17 cellular contexts compared by ENCODE assay signal in genomic region chr7:76369011-76369410, GRCh38. TPM values are rescaled to one million over a fixed set of nuclear protein-coding genes. Genes with fewer than 3 reads are reported as not detected.
DNase-seq lines count a peak whose midpoint lies in the region; ATAC-seq, FAIRE-seq and TF ChIP-seq lines count a peak whose summit lies in the region.
"Had no signal": no experiment of that assay in that cellular context is flagged by ENCODE, and none has a peak within 500 bp of the region (broad histone marks: within the 10 kb centered on the region; RNA-seq: fewer than 3 reads in every experiment).

No MANE protein-coding gene starts in this region.

- ATAC-seq in K562 (no peak), HG02588 (IDR thresholded peaks at IDR 0.05; ENCODE audit: unreplicated experiment) (no peak), HG02970 (IDR thresholded peaks at IDR 0.05; ENCODE audit: low FRiP score, unreplicated experiment) (no peak), GM21526 (IDR thresholded peaks at IDR 0.05; ENCODE audit: low FRiP score, unreplicated experiment) (no peak)
- ATAC-seq: CD8-positive, alpha-beta T cell had no signal

- no peak for TF ChIP-seq EP300 in K562 (IDR thresholded peaks at IDR 0.05; ENCODE audit: low read length)

- H3K36me3 ChIP-seq in HEK293 (ENCODE audit: control insufficient read depth in 2 of 2, insufficient read depth in 1 of 2, low read length in 2 of 2): no peaks in the 10 kb centered on the region
- H3K36me3 ChIP-seq in K562 (ENCODE audit: control insufficient read depth, insufficient read depth, low read length): no peaks in the 10 kb centered on the region
- no peaks in the 10 kb centered on the region for H3K36me3 ChIP-seq in keratinocyte (ENCODE audit: control insufficient read depth in 2 of 2, extremely low read depth in 1 of 2, insufficient read depth in 2 of 2, low read length in 2 of 2)
- H3K36me3 ChIP-seq: SJSA1 had no signal

- no peak for DNase-seq in K562 (ENCODE audit: extremely low read depth in 1 of 4, low spot score in 3 of 4)
- DNase-seq in keratinocyte (ENCODE audit: low read depth, low spot score): no peak
- DNase-seq in posterior vena cava (ENCODE audit: low spot score): peak; percentile 70
- DNase-seq: CD8-positive, alpha-beta T cell; HCEC 1CT; KG1; MM.1S; NCI-H1105 treated with DMSO at 0.1 percent for 48 hours; NCI-H187 treated with DMSO at 0.1 percent for 48 hours; NCI-H446; NCI-H774; RPMI8226 had no signal

- no peaks in the 10 kb centered on the region for H4K20me1 ChIP-seq in K562 (replicated peaks; ENCODE audit: control insufficient read depth, insufficient read depth, low read length)
- no peaks in the 10 kb centered on the region for H4K20me1 ChIP-seq in keratinocyte (ENCODE audit: control insufficient read depth, extremely low read depth, insufficient read depth, low read length)

- POLR2A ChIA-PET in HEK293 (lab: Yijun Ruan, JAX) (no interaction called here), K562 (lab: Yijun Ruan, JAX) (interaction anchor here (0.8 to 5.2 kb wide), 4 partner anchors 9 to 19 kb away, joined by 3 to 24 read pairs (median 6); partner anchors contain the start of gene YWHAG)

- no TSS peak for BruUV-seq in K562 (replicated peaks; lab: Mats Ljungman, UMichigan)

- H3K4me3 ChIP-seq in HEK293 (ENCODE audit: low read depth, low read length) (no peak overlapping the region), K562 (no peak overlapping the region), keratinocyte (ENCODE audit: control insufficient read depth in 2 of 3, extremely low read depth in 1 of 3, insufficient read depth in 2 of 3, low read depth in 1 of 3, low read length in 3 of 3) (no peak overlapping the region)
- H3K4me3 ChIP-seq: SJSA1 had no signal

- H3K27me3 ChIP-seq in K562 (ENCODE audit: control insufficient read depth in 2 of 2, insufficient read depth in 2 of 2, low read length in 2 of 2) (no peaks in the 10 kb centered on the region), keratinocyte (ENCODE audit: control insufficient read depth, extremely low read depth, insufficient read depth, low read length) (no peaks in the 10 kb centered on the region)
- H3K27me3 ChIP-seq: SJSA1 had no signal

- CTCF ChIA-PET in HEK293 (lab: Yijun Ruan, JAX) (interaction anchor here (0.6 kb wide), 1 partner anchor 877 kb away, joined by 3 read pairs; no protein-coding TSS in a partner anchor), K562 (lab: Yijun Ruan, JAX; ENCODE audit: low intra/inter-chr PET ratio) (no interaction called here)

- TF ChIP-seq POLR2A in K562 (conservative IDR thresholded peaks at IDR 0.05): no peak

- H3K27ac ChIP-seq in HEK293 (ENCODE audit: extremely low read depth, low read depth, low read length): no peak overlapping the region
- no peak overlapping the region for H3K27ac ChIP-seq in K562 (ENCODE audit: extremely low read depth, low read depth, low read length)
- H3K27ac ChIP-seq in keratinocyte (ENCODE audit: control insufficient read depth, insufficient read depth, low read length): no peak overlapping the region
- H3K27ac ChIP-seq: SJSA1 had no signal

- TF ChIP-seq CTCF in HEK293 (tag by site-specific recombination; IDR thresholded peaks at IDR 0.05): no peak
- no peak for TF ChIP-seq CTCF in K562 (IDR thresholded peaks at IDR 0.05 in 2 of 3, conservative IDR thresholded peaks at IDR 0.05 in 1 of 3; ENCODE audit: insufficient read depth in 2 of 3, low read depth in 1 of 3, low read length in 3 of 3)
- TF ChIP-seq CTCF in keratinocyte (optimal IDR thresholded peaks at IDR 0.05 in 1 of 3, IDR thresholded peaks at IDR 0.05 in 1 of 3, conservative IDR thresholded peaks at IDR 0.05 in 1 of 3; ENCODE audit: extremely low read depth in 1 of 3, insufficient read depth in 2 of 3, low read length in 3 of 3): no peak

- TF ChIP-seq RAD21 in K562 (CRISPR knock-in tag; conservative IDR thresholded peaks at IDR 0.05 in 1 of 2, IDR thresholded peaks at IDR 0.05 in 1 of 2): no peak

- dilution Hi-C loops in keratinocyte (cut with MboI; ENCODE audit: extremely low pct_ligation_motif_present, low sequenced_read_pairs): no loop called here

- no peak overlapping the region for H3K4me2 ChIP-seq in K562 (ENCODE audit: insufficient read depth, low read length)
- H3K4me2 ChIP-seq in keratinocyte (ENCODE audit: control insufficient read depth, extremely low read depth, insufficient read depth, low read depth, low read length): no peak overlapping the region

- H2AFZ ChIP-seq in K562 (ENCODE audit: low read depth, low read length): peak overlapping the region; percentile 75
- H2AFZ ChIP-seq in keratinocyte (ENCODE audit: control insufficient read depth, low read length): peak overlapping the region; percentile 20

- in situ Hi-C loops in K562 (cut with MboI): no loop called here

- H3K9me1 ChIP-seq in K562 (ENCODE audit: control insufficient read depth, insufficient read depth, low read length): no peaks in the 10 kb centered on the region
- no peaks in the 10 kb centered on the region for H3K9me1 ChIP-seq in keratinocyte (ENCODE audit: control insufficient read depth, extremely low read depth, insufficient read depth, low read length)

- H3K4me1 ChIP-seq in HEK293 (ENCODE audit: control insufficient read depth, insufficient read depth, low read length) (peaks cover 5% of the 10 kb centered on the region; the same call in 1 of the 2 replicates), K562 (replicated peaks in 1 of 2; ENCODE audit: control insufficient read depth in 2 of 2, insufficient read depth in 2 of 2, low read length in 2 of 2) (peaks cover 48 to 58% of the 10 kb centered on the region in 2 experiments), keratinocyte (ENCODE audit: control insufficient read depth, extremely low read depth, insufficient read depth, low read length) (peaks cover 32% of the 10 kb centered on the region)

- no peak for FAIRE-seq in K562 (lab: Jason Lieb, UNC)
- FAIRE-seq in keratinocyte (lab: Jason Lieb, UNC): no peak

- H3K79me2 ChIP-seq in K562 (ENCODE audit: control insufficient read depth, insufficient read depth, low read length): 0 out of 3 replicates have a peak, but pooled peaks cover 2% of the 10 kb centered on the region
- H3K79me2 ChIP-seq in keratinocyte (ENCODE audit: control insufficient read depth, insufficient read depth, low read length): no peaks in the 10 kb centered on the region

- H3K9me3 ChIP-seq in HEK293 (ENCODE audit: control insufficient read depth, insufficient read depth, low read depth, low read length): no peaks in the 10 kb centered on the region
- H3K9me3 ChIP-seq in K562 (replicated peaks; ENCODE audit: control insufficient read depth, insufficient read depth, low read depth, low read length): no peaks in the 10 kb centered on the region
- H3K9me3 ChIP-seq in keratinocyte (ENCODE audit: control insufficient read depth, low read depth, low read length): no peaks in the 10 kb centered on the region
- H3K9me3 ChIP-seq: SJSA1 had no signal

- intact Hi-C loops in K562 (cut with micrococcal nuclease): no loop called here
- intact Hi-C loops in posterior vena cava (cut with DNase I): no loop called here

- 48% methylated on average over 6 of the region's 6 CpGs for WGBS in K562 (ENCODE audit: insufficient coverage, low coverage, missing lambda C conversion rate)

- H3K9ac ChIP-seq in K562 (ENCODE audit: insufficient read depth in 1 of 2, low read depth in 2 of 2, low read length in 2 of 2) (peak overlapping the region in 1 of 2 experiments; percentile 81; a peak in 2 of 4 replicates), keratinocyte (ENCODE audit: control insufficient read depth, extremely low read depth, insufficient read depth, low read length) (no peak overlapping the region)

RNA-seq across cellular contexts. Expression of gene YWHAG, which starts 10.2 kb away (rescaled TPM):
- 60.5 and 71.2 TPM in 2 replicates for total RNA-seq in K562 (2011; cell fraction: chromatin; rRNA removed; ENCODE audit: low replicate concordance)
- total RNA-seq in K562 (2011; cell fraction: nucleolus; rRNA removed): 39.9 and 41.7 TPM in 2 replicates
- 59.5 and 77.9 TPM in 2 replicates for total RNA-seq in K562 (2011; cell fraction: nucleoplasm; rRNA removed)
- total RNA-seq in K562 (2014; rRNA removed) (50.3 and 53.2 TPM in 2 replicates), K562 (2014; rRNA removed; fragmentation: Illumina TruSeq; extraction: Trizol) (144 and 155 TPM in 2 replicates), K562 (2015; rRNA removed; fragmentation: Illumina TruSeq; extraction: Trizol) (135 and 136 TPM in 2 replicates), K562 (2021) (238 and 246 TPM in 2 replicates), posterior vena cava (100 to 1,000 TPM; 114 to 134 TPM)
- polyA plus RNA-seq in K562 (2011; rRNA removed) (67.6 and 94.5 TPM in 2 replicates), K562 (2014; fragmentation: Illumina TruSeq; extraction: Trizol) (200 and 204 TPM in 2 replicates), K562 (2014; fragmentation: Nextera tagmentation; extraction: Ambion mirVana) (10 to 100 TPM; 30.4 to 37.6 TPM), K562 (2014; rRNA removed) (74.9 and 83.6 TPM in 2 replicates), keratinocyte (88.1 to 130 TPM (median 116 TPM) in 3 replicates)
- 43.4 and 52.2 TPM in 2 replicates for polyA plus RNA-seq in K562 (2011; cell fraction: cytosol; rRNA removed)
- 30.1 and 40.2 TPM in 2 replicates for polyA plus RNA-seq in K562 (2011; cell fraction: nucleus; rRNA removed)
- polyA plus RNA-seq in K562 (2012): 142 and 212 TPM in 2 replicates
- polyA minus RNA-seq in K562 (2011; rRNA and poly(A)+ RNA removed): 142 and 187 TPM in 2 replicates
- 110 and 154 TPM in 2 replicates for polyA minus RNA-seq in K562 (2011; cell fraction: cytosol; rRNA and poly(A)+ RNA removed)
- 23.0 and 31.1 TPM in 2 replicates for polyA minus RNA-seq in K562 (2011; cell fraction: nucleus; rRNA and poly(A)+ RNA removed)
- polyA plus RNA-seq in keratinocyte (2011; ENCODE audit: low read depth): 55.4 TPM
- polyA plus RNA-seq in keratinocyte (2011; cell fraction: cytosol; rRNA removed): 122 and 131 TPM in 2 replicates
- 139 and 153 TPM in 2 replicates for polyA plus RNA-seq in keratinocyte (2011; cell fraction: nucleus; rRNA removed)
- 142 and 228 TPM in 2 replicates for polyA plus RNA-seq in keratinocyte (2012; ENCODE audit: low replicate concordance)
- 96.6 to 165 TPM (median 132 TPM) in 3 replicates for polyA minus RNA-seq in keratinocyte
- 173 TPM for polyA minus RNA-seq in keratinocyte (2011; cell fraction: cytosol; rRNA and poly(A)+ RNA removed)
- 96.8 and 151 TPM in 2 replicates for polyA minus RNA-seq in keratinocyte (2011; cell fraction: nucleus; rRNA and poly(A)+ RNA removed)

RNA-seq across cellular contexts. Expression of gene SSC4D, which starts 40.5 kb away (rescaled TPM):
- 0.74 and 1.7 TPM in 2 replicates for total RNA-seq in K562 (2011; cell fraction: chromatin; rRNA removed; ENCODE audit: low replicate concordance)
- total RNA-seq in K562 (2011; cell fraction: nucleolus; rRNA removed): 2.6 and 3.0 TPM in 2 replicates
- total RNA-seq in K562 (2011; cell fraction: nucleoplasm; rRNA removed): 1.2 TPM in 2 replicates
- total RNA-seq in K562 (2014; rRNA removed): 0.41 and 0.49 TPM in 2 replicates
- 0.19 and 0.65 TPM in 2 replicates for total RNA-seq in K562 (2014; rRNA removed; fragmentation: Illumina TruSeq; extraction: Trizol)
- 0.98 and 1.1 TPM in 2 replicates for total RNA-seq in K562 (2015; rRNA removed; fragmentation: Illumina TruSeq; extraction: Trizol)
- 0.98 and 1.2 TPM in 2 replicates for total RNA-seq in K562 (2021)
- polyA plus RNA-seq in K562 (2011; rRNA removed): 0.91 and 1.2 TPM in 2 replicates
- polyA plus RNA-seq in K562 (2011; cell fraction: cytosol; rRNA removed): 0.71 and 2.0 TPM in 2 replicates
- polyA plus RNA-seq in K562 (2011; cell fraction: nucleus; rRNA removed): 1.8 and 2.8 TPM in 2 replicates
- 1.9 and 4.0 TPM in 2 replicates for polyA plus RNA-seq in K562 (2012)
- polyA plus RNA-seq in K562 (2014; fragmentation: Illumina TruSeq; extraction: Trizol): 0.80 and 1.5 TPM in 2 replicates
- under 1 TPM in 1 of 2 experiments, not detected in 1; 0.06 TPM for polyA plus RNA-seq in K562 (2014; fragmentation: Nextera tagmentation; extraction: Ambion mirVana)
- 0.67 and 1.0 TPM in 2 replicates for polyA plus RNA-seq in K562 (2014; rRNA removed)
- polyA minus RNA-seq in K562 (2011; rRNA and poly(A)+ RNA removed): 0.30 and 0.53 TPM in 2 replicates
- polyA minus RNA-seq in K562 (2011; cell fraction: cytosol; rRNA and poly(A)+ RNA removed): 0.55 and 0.76 TPM in 2 replicates
- 0.27 TPM in 1 of 2 replicates, not detected in the other for polyA minus RNA-seq in K562 (2011; cell fraction: nucleus; rRNA and poly(A)+ RNA removed)
- 0.98 to 1.6 TPM (median 1.1 TPM) in 3 replicates for polyA plus RNA-seq in keratinocyte
- polyA plus RNA-seq in keratinocyte (2011; ENCODE audit: low read depth): not detected
- 0.83 and 1.2 TPM in 2 replicates for polyA plus RNA-seq in keratinocyte (2011; cell fraction: cytosol; rRNA removed)
- polyA plus RNA-seq in keratinocyte (2011; cell fraction: nucleus; rRNA removed): 1.6 and 2.0 TPM in 2 replicates
- polyA plus RNA-seq in keratinocyte (2012; ENCODE audit: low replicate concordance): 0.76 and 0.88 TPM in 2 replicates
- polyA minus RNA-seq in keratinocyte: 0.13 to 0.73 TPM (median 0.48 TPM) in 3 replicates
- polyA minus RNA-seq in keratinocyte (2011; cell fraction: cytosol; rRNA and poly(A)+ RNA removed): not detected
- 0.39 and 0.53 TPM in 2 replicates for polyA minus RNA-seq in keratinocyte (2011; cell fraction: nucleus; rRNA and poly(A)+ RNA removed)
- under 1 TPM; 0.32 to 0.38 TPM for total RNA-seq in posterior vena cava
- total RNA-seq: CD8-positive, alpha-beta T cell had no signal

RNA-seq across cellular contexts. Expression of gene ZP3, which starts 55.7 kb away (rescaled TPM):
- total RNA-seq in K562 (2011; cell fraction: chromatin; rRNA removed; ENCODE audit: low replicate concordance): 2.2 and 6.3 TPM in 2 replicates
- total RNA-seq in K562 (2011; cell fraction: nucleolus; rRNA removed): 6.0 and 6.3 TPM in 2 replicates
- 4.5 and 6.0 TPM in 2 replicates for total RNA-seq in K562 (2011; cell fraction: nucleoplasm; rRNA removed)
- total RNA-seq in K562 (2014; rRNA removed): 2.5 and 3.8 TPM in 2 replicates
- 1.5 and 2.3 TPM in 2 replicates for total RNA-seq in K562 (2014; rRNA removed; fragmentation: Illumina TruSeq; extraction: Trizol)
- total RNA-seq in K562 (2015; rRNA removed; fragmentation: Illumina TruSeq; extraction: Trizol): 2.8 and 2.9 TPM in 2 replicates
- 2.3 and 3.9 TPM in 2 replicates for total RNA-seq in K562 (2021)
- polyA plus RNA-seq in K562 (2011; rRNA removed): 2.4 and 8.1 TPM in 2 replicates
- 8.3 and 10.1 TPM in 2 replicates for polyA plus RNA-seq in K562 (2011; cell fraction: cytosol; rRNA removed)
- 3.7 and 5.1 TPM in 2 replicates for polyA plus RNA-seq in K562 (2011; cell fraction: nucleus; rRNA removed)
- polyA plus RNA-seq in K562 (2012): 3.5 and 13.7 TPM in 2 replicates
- polyA plus RNA-seq in K562 (2014; fragmentation: Illumina TruSeq; extraction: Trizol): 3.5 and 3.8 TPM in 2 replicates
- polyA plus RNA-seq in K562 (2014; fragmentation: Nextera tagmentation; extraction: Ambion mirVana): 1 to 10 TPM; 2.0 to 2.8 TPM
- 1.4 and 3.7 TPM in 2 replicates for polyA plus RNA-seq in K562 (2014; rRNA removed)
- polyA minus RNA-seq in K562 (2011; rRNA and poly(A)+ RNA removed): 5.2 and 5.3 TPM in 2 replicates
- 4.2 and 12.3 TPM in 2 replicates for polyA minus RNA-seq in K562 (2011; cell fraction: cytosol; rRNA and poly(A)+ RNA removed)
- polyA minus RNA-seq in K562 (2011; cell fraction: nucleus; rRNA and poly(A)+ RNA removed): 3.1 and 3.8 TPM in 2 replicates
- 6.9 to 13.6 TPM (median 7.7 TPM) in 3 replicates for polyA plus RNA-seq in keratinocyte
- 6.0 TPM for polyA plus RNA-seq in keratinocyte (2011; ENCODE audit: low read depth)
- polyA plus RNA-seq in keratinocyte (2011; cell fraction: cytosol; rRNA removed): 12.2 and 16.7 TPM in 2 replicates
- 7.9 and 10.3 TPM in 2 replicates for polyA plus RNA-seq in keratinocyte (2011; cell fraction: nucleus; rRNA removed)
- 13.7 and 24.8 TPM in 2 replicates for polyA plus RNA-seq in keratinocyte (2012; ENCODE audit: low replicate concordance)
- 22.5 to 25.0 TPM (median 24.6 TPM) in 3 replicates for polyA minus RNA-seq in keratinocyte
- polyA minus RNA-seq in keratinocyte (2011; cell fraction: cytosol; rRNA and poly(A)+ RNA removed): 14.0 TPM
- 4.6 and 5.6 TPM in 2 replicates for polyA minus RNA-seq in keratinocyte (2011; cell fraction: nucleus; rRNA and poly(A)+ RNA removed)
- 10 to 100 TPM in 1 of 2 donors, under 1 TPM in 1; 0.43 to 21.5 TPM for total RNA-seq in posterior vena cava
